9 cellular contexts compared by ENCODE assay signal in the genomic region with DNA sequence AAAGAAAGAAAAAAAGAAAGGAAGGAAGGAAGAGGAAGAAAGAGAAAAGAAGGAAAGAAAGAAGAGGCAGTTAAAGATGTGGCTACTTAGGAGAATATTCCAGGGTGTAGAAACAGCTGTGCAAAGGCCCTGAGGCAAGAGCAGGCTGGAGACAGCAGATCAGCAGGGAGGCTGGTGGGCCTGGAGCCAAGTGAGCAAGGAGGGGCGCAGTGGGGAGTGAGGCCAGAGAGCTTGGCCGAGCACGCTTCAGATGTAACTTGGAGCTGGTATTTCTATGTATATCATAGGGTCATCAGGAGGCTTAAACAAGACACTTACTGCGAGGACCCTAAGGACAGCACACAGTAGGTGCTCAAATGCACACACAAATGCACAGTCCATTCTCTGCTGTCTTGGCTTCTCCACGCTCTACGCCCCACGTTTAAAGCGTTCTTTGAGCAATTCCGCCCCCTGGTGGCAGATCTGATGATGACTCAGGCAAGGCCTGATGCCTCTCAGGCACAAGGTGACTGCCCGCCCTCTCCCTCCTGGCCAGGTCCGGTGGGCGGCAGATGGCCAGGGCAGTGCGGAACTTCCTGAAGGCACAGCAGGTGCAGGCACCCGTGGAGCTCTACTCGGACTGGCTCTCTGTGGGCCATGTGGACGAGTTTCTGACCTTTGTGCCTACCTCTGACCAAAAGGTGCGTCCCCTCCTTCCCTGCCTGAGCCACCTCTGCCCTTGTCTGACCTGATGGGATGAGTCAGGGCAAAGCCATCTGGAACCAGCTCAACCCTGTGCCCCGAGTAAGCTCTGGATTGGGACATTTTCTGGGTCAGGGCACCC. TPM values are rescaled to one million over a fixed set of nuclear protein-coding genes. Genes with fewer than 3 reads are reported as not detected.
DNase-seq lines count a peak whose midpoint lies in the region; ATAC-seq, FAIRE-seq and TF ChIP-seq lines count a peak whose summit lies in the region.
"Had no signal": no experiment of that assay in that cellular context is flagged by ENCODE, and none has a peak within 500 bp of the region (broad histone marks: within the 10 kb centered on the region; RNA-seq: fewer than 3 reads in every experiment).

No MANE protein-coding gene starts in this region.

- no peak overlapping the region for H3K4me3 ChIP-seq in breast epithelium

- no peaks in the 10 kb centered on the region for H3K9me3 ChIP-seq in breast epithelium

- CTCF ChIA-PET in WTC11 (lab: Charles Lee), result interaction anchor here (0.6 to 5.4 kb wide), 20 partner anchors 9 to 176 kb away, joined by 3 to 53 read pairs (median 5); a partner anchor contains a TSS

- peak; percentile 71 for DNase-seq in 8988T
- DNase-seq in GM18507 (ENCODE audit: extremely low spot score, insufficient read length, low read depth), result peak; percentile 68
- peak; percentile 79 for DNase-seq in NCI-H2171 treated with DMSO at 0.1 percent for 48 hours (lab: John Stamatoyannopoulos, UW)
- peak; percentile 98 for DNase-seq in WTC11 (ENCODE audit: low spot score)
- DNase-seq in breast epithelium (ENCODE audit: low spot score in 2 of 2), result peak; percentile 72 to 88
- peak; percentile 95 for DNase-seq in islet precursor cell
- DNase-seq in stimulated activated CD4-positive, alpha-beta T cell treated with anti-CD3 and anti-CD28 coated beads, Interleukin-1b, Interleukin-23, amount 100 ng/mL, for 24 hours (ENCODE audit: low read depth in 4 of 4, low spot score in 1 of 4), result peak; percentile 78 to 96 (median 90)

- no peak for TF ChIP-seq POLR2A in breast epithelium (IDR thresholded peaks at IDR 0.05)

- H3K27me3 Mint-ChIP-seq in WTC11 (ENCODE audit: low read depth), result no peaks in the 10 kb centered on the region

- TF ChIP-seq CTCF in WTC11 (IDR thresholded peaks at IDR 0.05), result peak; percentile 92
- peak; percentile 76 to 95 (median 94) for TF ChIP-seq CTCF in breast epithelium (IDR thresholded peaks at IDR 0.05)

- H3K27me3 ChIP-seq in breast epithelium, result no peaks in the 10 kb centered on the region

- no peaks in the 10 kb centered on the region for H3K36me3 ChIP-seq in breast epithelium

- peaks cover 19% of the 10 kb centered on the region for H3K4me1 Mint-ChIP-seq in WTC11

- FAIRE-seq in GM18507 (lab: Jason Lieb, UNC), result peak; percentile 93

- intact Hi-C loops in breast epithelium (cut with DNase I; ENCODE audit: low total_unique reads), result loop anchor here (10.0 kb wide), 2 partner anchors 112 to 182 kb away; a partner anchor contains a TSS

- H3K4me3 Mint-ChIP-seq in WTC11, result no peak overlapping the region

- H3K9me3 Mint-ChIP-seq in WTC11, result no peaks in the 10 kb centered on the region

- no peak overlapping the region for H3K27ac Mint-ChIP-seq in WTC11

- H3K27ac ChIP-seq in breast epithelium, result no peak overlapping the region

- ATAC-seq in WTC11 (peak; percentile 87), GM18870 (IDR thresholded peaks at IDR 0.05; ENCODE audit: unreplicated experiment) (no peak)

- no peaks in the 10 kb centered on the region for H3K36me3 Mint-ChIP-seq in WTC11

- POLR2A ChIA-PET in WTC11 (lab: Charles Lee), result interaction anchor here (0.6 kb wide), 1 partner anchor 220 kb away, joined by 4 read pairs; no protein-coding TSS in a partner anchor

- H3K4me1 ChIP-seq in breast epithelium, result no peaks in the 10 kb centered on the region

TF ChIP-seq in WTC11, 78 proteins besides CTCF, POLR2A, EP300 and RAD21:
- no peak for TF ChIP-seq ZNF219 (CRISPR knock-in tag; IDR thresholded peaks at IDR 0.05; ENCODE audit: borderline replicate concordance)
- TF ChIP-seq, protein P1, sequence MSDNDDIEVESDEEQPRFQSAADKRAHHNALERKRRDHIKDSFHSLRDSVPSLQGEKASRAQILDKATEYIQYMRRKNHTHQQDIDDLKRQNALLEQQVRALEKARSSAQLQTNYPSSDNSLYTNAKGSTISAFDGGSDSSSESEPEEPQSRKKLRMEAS (CRISPR knock-in tag; IDR thresholded peaks at IDR 0.05), result peak; percentile 61; the same call in 1 of the 2 replicates
- TF ChIP-seq, protein P2, sequence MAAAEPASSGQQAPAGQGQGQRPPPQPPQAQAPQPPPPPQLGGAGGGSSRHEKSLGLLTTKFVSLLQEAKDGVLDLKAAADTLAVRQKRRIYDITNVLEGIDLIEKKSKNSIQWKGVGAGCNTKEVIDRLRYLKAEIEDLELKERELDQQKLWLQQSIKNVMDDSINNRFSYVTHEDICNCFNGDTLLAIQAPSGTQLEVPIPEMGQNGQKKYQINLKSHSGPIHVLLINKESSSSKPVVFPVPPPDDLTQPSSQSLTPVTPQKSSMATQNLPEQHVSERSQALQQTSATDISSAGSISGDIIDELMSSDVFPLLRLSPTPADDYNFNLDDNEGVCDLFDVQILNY (CRISPR knock-in tag; IDR thresholded peaks at IDR 0.05), result no peak
- peak; percentile 36; the same call in 1 of the 2 replicates for TF ChIP-seq SP1 (CRISPR knock-in tag; conservative IDR thresholded peaks at IDR 0.05)
- peak; percentile 55; the same call in 1 of the 2 replicates for TF ChIP-seq TEAD1 (CRISPR knock-in tag; IDR thresholded peaks at IDR 0.05)
- TF ChIP-seq IRF2 (CRISPR knock-in tag; IDR thresholded peaks at IDR 0.05; ENCODE audit: borderline replicate concordance, low read depth), result no peak
- TF ChIP-seq, protein P3, sequence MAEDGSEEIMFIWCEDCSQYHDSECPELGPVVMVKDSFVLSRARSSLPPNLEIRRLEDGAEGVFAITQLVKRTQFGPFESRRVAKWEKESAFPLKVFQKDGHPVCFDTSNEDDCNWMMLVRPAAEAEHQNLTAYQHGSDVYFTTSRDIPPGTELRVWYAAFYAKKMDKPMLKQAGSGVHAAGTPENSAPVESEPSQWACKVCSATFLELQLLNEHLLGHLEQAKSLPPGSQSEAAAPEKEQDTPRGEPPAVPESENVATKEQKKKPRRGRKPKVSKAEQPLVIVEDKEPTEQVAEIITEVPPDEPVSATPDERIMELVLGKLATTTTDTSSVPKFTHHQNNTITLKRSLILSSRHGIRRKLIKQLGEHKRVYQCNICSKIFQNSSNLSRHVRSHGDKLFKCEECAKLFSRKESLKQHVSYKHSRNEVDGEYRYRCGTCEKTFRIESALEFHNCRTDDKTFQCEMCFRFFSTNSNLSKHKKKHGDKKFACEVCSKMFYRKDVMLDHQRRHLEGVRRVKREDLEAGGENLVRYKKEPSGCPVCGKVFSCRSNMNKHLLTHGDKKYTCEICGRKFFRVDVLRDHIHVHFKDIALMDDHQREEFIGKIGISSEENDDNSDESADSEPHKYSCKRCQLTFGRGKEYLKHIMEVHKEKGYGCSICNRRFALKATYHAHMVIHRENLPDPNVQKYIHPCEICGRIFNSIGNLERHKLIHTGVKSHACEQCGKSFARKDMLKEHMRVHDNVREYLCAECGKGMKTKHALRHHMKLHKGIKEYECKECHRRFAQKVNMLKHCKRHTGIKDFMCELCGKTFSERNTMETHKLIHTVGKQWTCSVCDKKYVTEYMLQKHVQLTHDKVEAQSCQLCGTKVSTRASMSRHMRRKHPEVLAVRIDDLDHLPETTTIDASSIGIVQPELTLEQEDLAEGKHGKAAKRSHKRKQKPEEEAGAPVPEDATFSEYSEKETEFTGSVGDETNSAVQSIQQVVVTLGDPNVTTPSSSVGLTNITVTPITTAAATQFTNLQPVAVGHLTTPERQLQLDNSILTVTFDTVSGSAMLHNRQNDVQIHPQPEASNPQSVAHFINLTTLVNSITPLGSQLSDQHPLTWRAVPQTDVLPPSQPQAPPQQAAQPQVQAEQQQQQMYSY (CRISPR knock-in tag; IDR thresholded peaks at IDR 0.05), result no peak
- TF ChIP-seq, protein P4, sequence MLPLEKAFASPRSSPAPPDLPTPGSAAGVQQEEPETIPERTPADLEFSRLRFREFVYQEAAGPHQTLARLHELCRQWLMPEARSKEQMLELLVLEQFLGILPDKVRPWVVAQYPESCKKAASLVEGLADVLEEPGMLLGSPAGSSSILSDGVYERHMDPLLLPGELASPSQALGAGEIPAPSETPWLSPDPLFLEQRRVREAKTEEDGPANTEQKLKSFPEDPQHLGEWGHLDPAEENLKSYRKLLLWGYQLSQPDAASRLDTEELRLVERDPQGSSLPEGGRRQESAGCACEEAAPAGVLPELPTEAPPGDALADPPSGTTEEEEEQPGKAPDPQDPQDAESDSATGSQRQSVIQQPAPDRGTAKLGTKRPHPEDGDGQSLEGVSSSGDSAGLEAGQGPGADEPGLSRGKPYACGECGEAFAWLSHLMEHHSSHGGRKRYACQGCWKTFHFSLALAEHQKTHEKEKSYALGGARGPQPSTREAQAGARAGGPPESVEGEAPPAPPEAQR (CRISPR knock-in tag; IDR thresholded peaks at IDR 0.05), result no peak
- 0 out of 2 replicates have a peak, but pooled peaks have one; percentile 35 for TF ChIP-seq ZNF423 (CRISPR knock-in tag; IDR thresholded peaks at IDR 0.05)
- TF ChIP-seq GTF2I (CRISPR knock-in tag; conservative IDR thresholded peaks at IDR 0.05), result peak; percentile 82; the same call in 1 of the 2 replicates
- TF ChIP-seq ZNF121 (CRISPR knock-in tag; IDR thresholded peaks at IDR 0.05), result peak; percentile 99
- no peak for TF ChIP-seq ESRRA (CRISPR knock-in tag; IDR thresholded peaks at IDR 0.05; ENCODE audit: borderline replicate concordance)
TF ChIP-seq in WTC11: peak in this region for 6.

RNA-seq across cellular contexts. Expression of a gene that starts 11.9 kb away (rescaled TPM):
- total RNA-seq in WTC11 (2021) (0.61 to 2.0 TPM (median 1.9 TPM) in 3 replicates), breast epithelium (not detected)
- total RNA-seq: subcutaneous adipose tissue had no signal

RNA-seq across cellular contexts. Expression of a gene that starts 32.1 kb away (rescaled TPM):
- total RNA-seq in WTC11 (2021) (0.15 to 0.57 TPM (median 0.18 TPM) in 3 replicates), breast epithelium (under 1 TPM in 1 of 3 donors, not detected in 2; 0.33 TPM)
- total RNA-seq: subcutaneous adipose tissue had no signal
